Comparison of ENCODE assay signal across 2 cellular contexts in the genomic region with DNA sequence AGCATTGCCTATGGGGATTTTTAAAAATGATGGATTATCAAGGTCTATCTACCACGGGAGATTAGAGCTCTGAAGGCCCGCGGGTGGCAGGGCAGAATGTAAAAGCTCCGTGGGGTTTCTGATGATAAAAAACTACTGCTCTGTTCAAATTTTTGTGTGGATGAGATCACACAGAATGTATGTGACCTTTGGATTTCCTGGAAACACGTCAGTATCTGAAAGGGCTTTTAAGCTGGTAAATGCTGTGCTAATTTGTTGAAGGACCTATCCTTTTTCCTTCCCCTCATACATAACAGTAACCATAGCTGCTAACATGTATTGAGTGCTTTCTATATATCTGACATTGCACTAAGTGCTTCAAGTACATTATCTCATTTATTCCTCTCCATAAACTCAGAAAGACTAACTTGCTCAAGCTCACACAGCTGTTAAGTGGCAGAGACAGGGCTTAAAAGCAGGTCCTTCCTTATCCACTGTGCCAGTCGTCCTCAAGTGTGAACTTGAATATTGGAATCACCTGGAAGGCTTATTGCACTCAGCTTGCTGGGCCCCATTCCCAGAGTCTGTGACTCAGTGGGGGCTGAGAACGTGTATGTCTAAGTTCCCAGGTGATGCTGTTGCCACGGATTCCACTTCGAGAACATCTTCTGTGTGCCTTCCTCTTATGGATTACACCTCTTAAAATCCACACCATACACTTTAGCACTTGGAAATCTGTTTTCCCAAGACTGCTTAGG.
TF ChIP-seq lines count a peak whose summit lies in the region.

No MANE protein-coding gene starts in this region.

TF ChIP-seq in HEK293, 187 proteins besides CTCF, POLR2A, EP300 and RAD21 (continues in another document):
- TF ChIP-seq, protein P1, sequence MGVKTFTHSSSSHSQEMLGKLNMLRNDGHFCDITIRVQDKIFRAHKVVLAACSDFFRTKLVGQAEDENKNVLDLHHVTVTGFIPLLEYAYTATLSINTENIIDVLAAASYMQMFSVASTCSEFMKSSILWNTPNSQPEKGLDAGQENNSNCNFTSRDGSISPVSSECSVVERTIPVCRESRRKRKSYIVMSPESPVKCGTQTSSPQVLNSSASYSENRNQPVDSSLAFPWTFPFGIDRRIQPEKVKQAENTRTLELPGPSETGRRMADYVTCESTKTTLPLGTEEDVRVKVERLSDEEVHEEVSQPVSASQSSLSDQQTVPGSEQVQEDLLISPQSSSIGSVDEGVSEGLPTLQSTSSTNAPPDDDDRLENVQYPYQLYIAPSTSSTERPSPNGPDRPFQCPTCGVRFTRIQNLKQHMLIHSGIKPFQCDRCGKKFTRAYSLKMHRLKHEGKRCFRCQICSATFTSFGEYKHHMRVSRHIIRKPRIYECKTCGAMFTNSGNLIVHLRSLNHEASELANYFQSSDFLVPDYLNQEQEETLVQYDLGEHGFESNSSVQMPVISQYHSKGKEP (tag by site-specific recombination; IDR thresholded peaks at IDR 0.05), result no peak
- TF ChIP-seq ZNF248 (tag by site-specific recombination; IDR thresholded peaks at IDR 0.05), result no peak
- no peak for TF ChIP-seq ZNF350 (tag by site-specific recombination; IDR thresholded peaks at IDR 0.05)
- peak; percentile 26; the same call in 1 of the 2 replicates for TF ChIP-seq ZNF335 (tag by site-specific recombination; conservative IDR thresholded peaks at IDR 0.05)
- TF ChIP-seq, protein P2, sequence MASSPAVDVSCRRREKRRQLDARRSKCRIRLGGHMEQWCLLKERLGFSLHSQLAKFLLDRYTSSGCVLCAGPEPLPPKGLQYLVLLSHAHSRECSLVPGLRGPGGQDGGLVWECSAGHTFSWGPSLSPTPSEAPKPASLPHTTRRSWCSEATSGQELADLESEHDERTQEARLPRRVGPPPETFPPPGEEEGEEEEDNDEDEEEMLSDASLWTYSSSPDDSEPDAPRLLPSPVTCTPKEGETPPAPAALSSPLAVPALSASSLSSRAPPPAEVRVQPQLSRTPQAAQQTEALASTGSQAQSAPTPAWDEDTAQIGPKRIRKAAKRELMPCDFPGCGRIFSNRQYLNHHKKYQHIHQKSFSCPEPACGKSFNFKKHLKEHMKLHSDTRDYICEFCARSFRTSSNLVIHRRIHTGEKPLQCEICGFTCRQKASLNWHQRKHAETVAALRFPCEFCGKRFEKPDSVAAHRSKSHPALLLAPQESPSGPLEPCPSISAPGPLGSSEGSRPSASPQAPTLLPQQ (tag by site-specific recombination; IDR thresholded peaks at IDR 0.05), result no peak
- TF ChIP-seq, protein P3, sequence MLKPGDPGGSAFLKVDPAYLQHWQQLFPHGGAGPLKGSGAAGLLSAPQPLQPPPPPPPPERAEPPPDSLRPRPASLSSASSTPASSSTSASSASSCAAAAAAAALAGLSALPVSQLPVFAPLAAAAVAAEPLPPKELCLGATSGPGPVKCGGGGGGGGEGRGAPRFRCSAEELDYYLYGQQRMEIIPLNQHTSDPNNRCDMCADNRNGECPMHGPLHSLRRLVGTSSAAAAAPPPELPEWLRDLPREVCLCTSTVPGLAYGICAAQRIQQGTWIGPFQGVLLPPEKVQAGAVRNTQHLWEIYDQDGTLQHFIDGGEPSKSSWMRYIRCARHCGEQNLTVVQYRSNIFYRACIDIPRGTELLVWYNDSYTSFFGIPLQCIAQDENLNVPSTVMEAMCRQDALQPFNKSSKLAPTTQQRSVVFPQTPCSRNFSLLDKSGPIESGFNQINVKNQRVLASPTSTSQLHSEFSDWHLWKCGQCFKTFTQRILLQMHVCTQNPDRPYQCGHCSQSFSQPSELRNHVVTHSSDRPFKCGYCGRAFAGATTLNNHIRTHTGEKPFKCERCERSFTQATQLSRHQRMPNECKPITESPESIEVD (tag by site-specific recombination; IDR thresholded peaks at IDR 0.05), result 0 out of 2 replicates have a peak, but pooled peaks have one; percentile 26
- TF ChIP-seq MEIS1 (CRISPR knock-in tag; IDR thresholded peaks at IDR 0.05; ENCODE audit: borderline replicate concordance), result no peak
- no peak for TF ChIP-seq TCF7L2 (IDR thresholded peaks at IDR 0.05; ENCODE audit: borderline replicate concordance, low read depth, low read length)
- TF ChIP-seq ZNF394 (tag by site-specific recombination; IDR thresholded peaks at IDR 0.05; ENCODE audit: borderline replicate concordance), result no peak
- no peak for TF ChIP-seq ZNF174 (tag by site-specific recombination; IDR thresholded peaks at IDR 0.05)
- no peak for TF ChIP-seq ZNF654 (tag by site-specific recombination; IDR thresholded peaks at IDR 0.05; ENCODE audit: low read depth)
- no peak for TF ChIP-seq ZNF324 (tag by site-specific recombination; IDR thresholded peaks at IDR 0.05)
- TF ChIP-seq ZBTB7A (tag by site-specific recombination; IDR thresholded peaks at IDR 0.05; ENCODE audit: low read depth), result no peak
- TF ChIP-seq ZNF664 (tag by site-specific recombination; IDR thresholded peaks at IDR 0.05), result peak; percentile 87
- TF ChIP-seq ZNF837 (tag by site-specific recombination; IDR thresholded peaks at IDR 0.05), result no peak
- TF ChIP-seq, protein P4, sequence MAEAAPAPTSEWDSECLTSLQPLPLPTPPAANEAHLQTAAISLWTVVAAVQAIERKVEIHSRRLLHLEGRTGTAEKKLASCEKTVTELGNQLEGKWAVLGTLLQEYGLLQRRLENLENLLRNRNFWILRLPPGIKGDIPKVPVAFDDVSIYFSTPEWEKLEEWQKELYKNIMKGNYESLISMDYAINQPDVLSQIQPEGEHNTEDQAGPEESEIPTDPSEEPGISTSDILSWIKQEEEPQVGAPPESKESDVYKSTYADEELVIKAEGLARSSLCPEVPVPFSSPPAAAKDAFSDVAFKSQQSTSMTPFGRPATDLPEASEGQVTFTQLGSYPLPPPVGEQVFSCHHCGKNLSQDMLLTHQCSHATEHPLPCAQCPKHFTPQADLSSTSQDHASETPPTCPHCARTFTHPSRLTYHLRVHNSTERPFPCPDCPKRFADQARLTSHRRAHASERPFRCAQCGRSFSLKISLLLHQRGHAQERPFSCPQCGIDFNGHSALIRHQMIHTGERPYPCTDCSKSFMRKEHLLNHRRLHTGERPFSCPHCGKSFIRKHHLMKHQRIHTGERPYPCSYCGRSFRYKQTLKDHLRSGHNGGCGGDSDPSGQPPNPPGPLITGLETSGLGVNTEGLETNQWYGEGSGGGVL (tag by site-specific recombination; IDR thresholded peaks at IDR 0.05), result no peak
- TF ChIP-seq KLF9 (tag by site-specific recombination; IDR thresholded peaks at IDR 0.05; ENCODE audit: low read depth), result no peak
- TF ChIP-seq KLF8 (tag by site-specific recombination; IDR thresholded peaks at IDR 0.05), result no peak
- peak; percentile 87 for TF ChIP-seq MYNN (tag by site-specific recombination; IDR thresholded peaks at IDR 0.05; ENCODE audit: borderline replicate concordance)
- no peak for TF ChIP-seq GLI4 (tag by site-specific recombination; IDR thresholded peaks at IDR 0.05)
- TF ChIP-seq ZNF660 (tag by site-specific recombination; IDR thresholded peaks at IDR 0.05), result 0 out of 2 replicates have a peak, but pooled peaks have one; percentile 11
- no peak for TF ChIP-seq BCL11A (tag by site-specific recombination; IDR thresholded peaks at IDR 0.05; ENCODE audit: low read depth)
- TF ChIP-seq ZNF473 (tag by site-specific recombination; IDR thresholded peaks at IDR 0.05), result no peak
- TF ChIP-seq ZNF791 (tag by site-specific recombination; IDR thresholded peaks at IDR 0.05), result no peak
- no peak for TF ChIP-seq KLF10 (tag by site-specific recombination; IDR thresholded peaks at IDR 0.05)

TF ChIP-seq in HepG2, 621 proteins besides CTCF, POLR2A, EP300 and RAD21 (continues in another document):
- TF ChIP-seq, protein P5, sequence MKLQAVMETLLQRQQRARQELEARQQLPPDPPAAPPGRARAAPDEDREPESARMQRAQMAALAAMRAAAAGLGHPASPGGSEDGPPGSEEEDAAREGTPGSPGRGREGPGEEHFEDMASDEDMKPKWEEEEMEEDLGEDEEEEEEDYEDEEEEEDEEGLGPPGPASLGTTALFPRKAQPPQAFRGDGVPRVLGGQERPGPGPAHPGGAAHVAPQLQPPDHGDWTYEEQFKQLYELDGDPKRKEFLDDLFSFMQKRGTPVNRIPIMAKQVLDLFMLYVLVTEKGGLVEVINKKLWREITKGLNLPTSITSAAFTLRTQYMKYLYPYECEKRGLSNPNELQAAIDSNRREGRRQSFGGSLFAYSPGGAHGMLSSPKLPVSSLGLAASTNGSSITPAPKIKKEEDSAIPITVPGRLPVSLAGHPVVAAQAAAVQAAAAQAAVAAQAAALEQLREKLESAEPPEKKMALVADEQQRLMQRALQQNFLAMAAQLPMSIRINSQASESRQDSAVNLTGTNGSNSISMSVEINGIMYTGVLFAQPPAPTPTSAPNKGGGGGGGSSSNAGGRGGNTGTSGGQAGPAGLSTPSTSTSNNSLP (IDR thresholded peaks at IDR 0.05; ENCODE audit: low read depth, low read length), result 0 out of 2 replicates have a peak, but pooled peaks have one; percentile 44
- TF ChIP-seq ZBTB21 (CRISPR knock-in tag; IDR thresholded peaks at IDR 0.05) (peak; percentile 79), HMG20A (CRISPR knock-in tag; IDR thresholded peaks at IDR 0.05; ENCODE audit: borderline replicate concordance) (peak; percentile 86; the same call in 1 of the 2 replicates), KLF9 (CRISPR knock-in tag; IDR thresholded peaks at IDR 0.05; ENCODE audit: low read depth) (no peak), SMC3 (IDR thresholded peaks at IDR 0.05; ENCODE audit: low read length) (0 out of 2 replicates have a peak, but pooled peaks have one; percentile 18), JUNB (CRISPR knock-in tag; IDR thresholded peaks at IDR 0.05; ENCODE audit: borderline replicate concordance) (peak; percentile 15; the same call in 1 of the 2 replicates), DR1 (CRISPR knock-in tag; IDR thresholded peaks at IDR 0.05) (no peak), THAP11 (CRISPR knock-in tag; IDR thresholded peaks at IDR 0.05) (0 out of 2 replicates have a peak, but pooled peaks have one; percentile 10), NCOA2 (CRISPR knock-in tag; IDR thresholded peaks at IDR 0.05) (peak; percentile 36; the same call in 1 of the 2 replicates), TBL1XR1 (IDR thresholded peaks at IDR 0.05; ENCODE audit: borderline replicate concordance, low read length, partially characterized antibody) (peak; percentile 24), ELF3 (CRISPR knock-in tag; IDR thresholded peaks at IDR 0.05) (peak; percentile 65; the same call in 1 of the 2 replicates)
- TF ChIP-seq, protein P6, sequence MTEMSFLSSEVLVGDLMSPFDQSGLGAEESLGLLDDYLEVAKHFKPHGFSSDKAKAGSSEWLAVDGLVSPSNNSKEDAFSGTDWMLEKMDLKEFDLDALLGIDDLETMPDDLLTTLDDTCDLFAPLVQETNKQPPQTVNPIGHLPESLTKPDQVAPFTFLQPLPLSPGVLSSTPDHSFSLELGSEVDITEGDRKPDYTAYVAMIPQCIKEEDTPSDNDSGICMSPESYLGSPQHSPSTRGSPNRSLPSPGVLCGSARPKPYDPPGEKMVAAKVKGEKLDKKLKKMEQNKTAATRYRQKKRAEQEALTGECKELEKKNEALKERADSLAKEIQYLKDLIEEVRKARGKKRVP (CRISPR knock-in tag; IDR thresholded peaks at IDR 0.05), result 0 out of 4 replicates have a peak, but pooled peaks of 1 of the 2 experiments have one; percentile 20
- TF ChIP-seq, protein P7, sequence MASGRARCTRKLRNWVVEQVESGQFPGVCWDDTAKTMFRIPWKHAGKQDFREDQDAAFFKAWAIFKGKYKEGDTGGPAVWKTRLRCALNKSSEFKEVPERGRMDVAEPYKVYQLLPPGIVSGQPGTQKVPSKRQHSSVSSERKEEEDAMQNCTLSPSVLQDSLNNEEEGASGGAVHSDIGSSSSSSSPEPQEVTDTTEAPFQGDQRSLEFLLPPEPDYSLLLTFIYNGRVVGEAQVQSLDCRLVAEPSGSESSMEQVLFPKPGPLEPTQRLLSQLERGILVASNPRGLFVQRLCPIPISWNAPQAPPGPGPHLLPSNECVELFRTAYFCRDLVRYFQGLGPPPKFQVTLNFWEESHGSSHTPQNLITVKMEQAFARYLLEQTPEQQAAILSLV (CRISPR knock-in tag; IDR thresholded peaks at IDR 0.05; ENCODE audit: borderline replicate concordance), result no peak
- TF ChIP-seq, protein P8, sequence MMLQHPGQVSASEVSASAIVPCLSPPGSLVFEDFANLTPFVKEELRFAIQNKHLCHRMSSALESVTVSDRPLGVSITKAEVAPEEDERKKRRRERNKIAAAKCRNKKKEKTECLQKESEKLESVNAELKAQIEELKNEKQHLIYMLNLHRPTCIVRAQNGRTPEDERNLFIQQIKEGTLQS (CRISPR knock-in tag; IDR thresholded peaks at IDR 0.05), result peak; percentile 79; the same call in 1 of the 2 replicates
- TF ChIP-seq, protein P9, sequence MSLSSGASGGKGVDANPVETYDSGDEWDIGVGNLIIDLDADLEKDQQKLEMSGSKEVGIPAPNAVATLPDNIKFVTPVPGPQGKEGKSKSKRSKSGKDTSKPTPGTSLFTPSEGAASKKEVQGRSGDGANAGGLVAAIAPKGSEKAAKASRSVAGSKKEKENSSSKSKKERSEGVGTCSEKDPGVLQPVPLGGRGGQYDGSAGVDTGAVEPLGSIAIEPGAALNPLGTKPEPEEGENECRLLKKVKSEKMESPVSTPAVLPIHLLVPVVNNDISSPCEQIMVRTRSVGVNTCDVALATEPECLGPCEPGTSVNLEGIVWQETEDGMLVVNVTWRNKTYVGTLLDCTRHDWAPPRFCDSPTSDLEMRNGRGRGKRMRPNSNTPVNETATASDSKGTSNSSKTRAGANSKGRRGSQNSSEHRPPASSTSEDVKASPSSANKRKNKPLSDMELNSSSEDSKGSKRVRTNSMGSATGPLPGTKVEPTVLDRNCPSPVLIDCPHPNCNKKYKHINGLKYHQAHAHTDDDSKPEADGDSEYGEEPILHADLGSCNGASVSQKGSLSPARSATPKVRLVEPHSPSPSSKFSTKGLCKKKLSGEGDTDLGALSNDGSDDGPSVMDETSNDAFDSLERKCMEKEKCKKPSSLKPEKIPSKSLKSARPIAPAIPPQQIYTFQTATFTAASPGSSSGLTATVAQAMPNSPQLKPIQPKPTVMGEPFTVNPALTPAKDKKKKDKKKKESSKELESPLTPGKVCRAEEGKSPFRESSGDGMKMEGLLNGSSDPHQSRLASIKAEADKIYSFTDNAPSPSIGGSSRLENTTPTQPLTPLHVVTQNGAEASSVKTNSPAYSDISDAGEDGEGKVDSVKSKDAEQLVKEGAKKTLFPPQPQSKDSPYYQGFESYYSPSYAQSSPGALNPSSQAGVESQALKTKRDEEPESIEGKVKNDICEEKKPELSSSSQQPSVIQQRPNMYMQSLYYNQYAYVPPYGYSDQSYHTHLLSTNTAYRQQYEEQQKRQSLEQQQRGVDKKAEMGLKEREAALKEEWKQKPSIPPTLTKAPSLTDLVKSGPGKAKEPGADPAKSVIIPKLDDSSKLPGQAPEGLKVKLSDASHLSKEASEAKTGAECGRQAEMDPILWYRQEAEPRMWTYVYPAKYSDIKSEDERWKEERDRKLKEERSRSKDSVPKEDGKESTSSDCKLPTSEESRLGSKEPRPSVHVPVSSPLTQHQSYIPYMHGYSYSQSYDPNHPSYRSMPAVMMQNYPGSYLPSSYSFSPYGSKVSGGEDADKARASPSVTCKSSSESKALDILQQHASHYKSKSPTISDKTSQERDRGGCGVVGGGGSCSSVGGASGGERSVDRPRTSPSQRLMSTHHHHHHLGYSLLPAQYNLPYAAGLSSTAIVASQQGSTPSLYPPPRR (CRISPR knock-in tag; IDR thresholded peaks at IDR 0.05; ENCODE audit: borderline replicate concordance), result 0 out of 2 replicates have a peak, but pooled peaks have one; percentile 21
